38 cellular contexts compared by ENCODE assay signal in genomic region chr18:31697351-31698298, GRCh38.
"Had no signal": no experiment of that assay in that cellular context is flagged by ENCODE, and none has a peak within 500 bp of the region (broad histone marks: within the 10 kb centered on the region; RNA-seq: fewer than 3 reads in every experiment).

No MANE protein-coding gene starts in this region.

- H3K4me3 ChIP-seq: ascending aorta, cardiac muscle cell had no signal

- H3K9me3 Mint-ChIP-seq: activated CD4-positive, alpha-beta memory T cell treated with anti-CD3 and anti-CD28 coated beads, Interleukin-2, amount 10 ng/mL, durations not matched to agents 7 days and 5 days; activated CD4-positive, alpha-beta T cell treated with anti-CD3 and anti-CD28 coated beads, Interleukin-2, amount 10 ng/mL, durations not matched to agents 7 days and 5 days; activated naive CD4-positive, alpha-beta T cell treated with anti-CD3 and anti-CD28 coated beads, Interleukin-2, amount 10 ng/mL, durations not matched to agents 7 days and 5 days; activated naive CD4-positive, alpha-beta T cell treated with anti-CD3 and anti-CD28 coated beads, Interleukin-2, amount 50 U/mL, for 24 hours; activated naive CD8-positive, alpha-beta T cell treated with anti-CD3 and anti-CD28 coated beads, Interleukin-2, amount 10 ng/mL, durations not matched to agents 7 days and 5 days; activated T-cell treated with anti-CD3 and anti-CD28 coated beads, Interleukin-2, amount 50 U/mL, for 24 hours; activated T-helper 2 cell treated with anti-CD3 and anti-CD28 coated beads, Interferon-gamma antibody, Interleukin-2, Interleukin-4, amounts not matched to agents 10 μg/mL and 5 μg/mL and 100 μg/mL, durations not matched to agents 14 hours and 24 hours and 36 hours; T-helper 2 cell treated with Interferon-gamma antibody and Interleukin-4, amounts not matched to agents 5 μg/mL and 100 μg/mL, for 36 hours had no signal

- H3K27me3 ChIP-seq: ascending aorta, cardiac muscle cell had no signal

- H3K27ac ChIP-seq: ascending aorta, cardiac muscle cell, VCaP had no signal

- H3K4me1 Mint-ChIP-seq: activated naive CD8-positive, alpha-beta T cell treated with anti-CD3 and anti-CD28 coated beads, Interleukin-2, amount 50 U/mL, for 24 hours; brain; central memory CD8-positive, alpha-beta T cell had no signal

- DNase-seq: activated CD4-positive, alpha-beta memory T cell treated with anti-CD3 and anti-CD28 coated beads, Interleukin-2, amount 10 ng/mL, durations not matched to agents 7 days and 5 days; activated CD4-positive, alpha-beta T cell treated with anti-CD3 and anti-CD28 coated beads for 1 hour; activated CD4-positive, alpha-beta T cell treated with anti-CD3 and anti-CD28 coated beads for 36 hours; activated CD4-positive, alpha-beta T cell treated with anti-CD3 and anti-CD28 coated beads for 48 hours; activated CD4-positive, alpha-beta T cell treated with anti-CD3 and anti-CD28 coated beads, Interleukin-2, amount 10 ng/mL, durations not matched to agents 7 days and 5 days; activated CD4-positive, alpha-beta T cell treated with anti-CD3 and anti-CD28 coated beads, Interleukin-2, amount 50 U/mL, for 48 hours; activated CD4-positive, CD25-positive, alpha-beta regulatory T cell; activated CD8-positive, alpha-beta memory T cell treated with anti-CD3 and anti-CD28 coated beads for 24 hours; activated CD8-positive, alpha-beta memory T cell treated with anti-CD3 and anti-CD28 coated beads, Interleukin-2, amount 10 ng/mL, durations not matched to agents 7 days and 5 days; activated CD8-positive, alpha-beta memory T cell treated with anti-CD3 and anti-CD28 coated beads, Interleukin-2, amount 50 U/mL, for 48 hours; activated CD8-positive, alpha-beta T cell treated with anti-CD3 and anti-CD28 coated beads, Interleukin-2, amount 10 ng/mL, durations not matched to agents 7 days and 5 days; activated effector memory CD4-positive, alpha-beta T cell treated with Interleukin-2 at 50 U/mL for 16 hours; activated gamma-delta T cell; activated naive CD4-positive, alpha-beta T cell treated with anti-CD3 and anti-CD28 coated beads, Interleukin-2, amount 10 ng/mL, durations not matched to agents 7 days and 5 days; activated naive CD4-positive, alpha-beta T cell treated with Interleukin-2 at 50 U/mL for 16 hours; activated naive CD8-positive, alpha-beta T cell treated with anti-CD3 and anti-CD28 coated beads, Interleukin-2, amount 10 ng/mL, durations not matched to agents 7 days and 5 days; activated naive CD8-positive, alpha-beta T cell treated with anti-CD3 and anti-CD28 coated beads, Interleukin-2, amount 50 U/mL, for 24 hours; activated T-cell treated with anti-CD3 and anti-CD28 coated beads, Interleukin-2, amount 50 U/mL, for 24 hours; activated T-cell treated with anti-CD3 and anti-CD28 coated beads, Interleukin-2, amount 50 U/mL, for 48 hours; amygdala; anterior cingulate cortex; caudate nucleus; cerebellar nuclear complex; T-cell; T-helper 2 cell; T-helper 9 cell had no signal

- FAIRE-seq: bronchial epithelial cell, TTC549 had no signal

- H3K36me3 ChIP-seq: ascending aorta, cardiac muscle cell had no signal

- H3K4me3 Mint-ChIP-seq: activated CD4-positive, alpha-beta memory T cell treated with anti-CD3 and anti-CD28 coated beads, Interleukin-2, amount 10 ng/mL, durations not matched to agents 7 days and 5 days; activated CD4-positive, alpha-beta T cell treated with anti-CD3 and anti-CD28 coated beads for 36 hours; activated CD4-positive, alpha-beta T cell treated with anti-CD3 and anti-CD28 coated beads, Interleukin-2, amount 10 ng/mL, durations not matched to agents 7 days and 5 days; activated CD8-positive, alpha-beta memory T cell treated with anti-CD3 and anti-CD28 coated beads, Interleukin-2, amount 10 ng/mL, durations not matched to agents 7 days and 5 days; activated CD8-positive, alpha-beta T cell treated with anti-CD3 and anti-CD28 coated beads, Interleukin-2, amount 10 ng/mL, durations not matched to agents 7 days and 5 days; activated naive CD4-positive, alpha-beta T cell treated with anti-CD3 and anti-CD28 coated beads, Interleukin-2, amount 10 ng/mL, durations not matched to agents 7 days and 5 days; activated naive CD4-positive, alpha-beta T cell treated with anti-CD3 and anti-CD28 coated beads, Interleukin-2, amount 50 U/mL, for 24 hours; activated naive CD8-positive, alpha-beta T cell; activated naive CD8-positive, alpha-beta T cell treated with anti-CD3 and anti-CD28 coated beads, Interleukin-2, amount 10 ng/mL, durations not matched to agents 7 days and 5 days; activated naive CD8-positive, alpha-beta T cell treated with anti-CD3 and anti-CD28 coated beads, Interleukin-2, amount 50 U/mL, for 24 hours; activated T-cell treated with anti-CD3 and anti-CD28 coated beads, Interleukin-2, amount 50 U/mL, for 24 hours; brain; central memory CD8-positive, alpha-beta T cell; T-cell; T-helper 2 cell treated with Interferon-gamma antibody and Interleukin-4, amounts not matched to agents 5 μg/mL and 100 μg/mL, for 36 hours had no signal

- H3K27ac Mint-ChIP-seq: activated CD4-positive, alpha-beta memory T cell treated with anti-CD3 and anti-CD28 coated beads, Interleukin-2, amount 10 ng/mL, durations not matched to agents 7 days and 5 days; activated CD4-positive, alpha-beta T cell treated with anti-CD3 and anti-CD28 coated beads for 36 hours; activated CD4-positive, alpha-beta T cell treated with anti-CD3 and anti-CD28 coated beads, Interleukin-2, amount 10 ng/mL, durations not matched to agents 7 days and 5 days; activated CD8-positive, alpha-beta memory T cell treated with anti-CD3 and anti-CD28 coated beads, Interleukin-2, amount 10 ng/mL, durations not matched to agents 7 days and 5 days; activated CD8-positive, alpha-beta T cell treated with anti-CD3 and anti-CD28 coated beads, Interleukin-2, amount 10 ng/mL, durations not matched to agents 7 days and 5 days; activated naive CD4-positive, alpha-beta T cell treated with anti-CD3 and anti-CD28 coated beads, Interleukin-2, amount 10 ng/mL, durations not matched to agents 7 days and 5 days; activated naive CD4-positive, alpha-beta T cell treated with anti-CD3 and anti-CD28 coated beads, Interleukin-2, amount 50 U/mL, for 24 hours; activated naive CD8-positive, alpha-beta T cell; activated naive CD8-positive, alpha-beta T cell treated with anti-CD3 and anti-CD28 coated beads, Interleukin-2, amount 10 ng/mL, durations not matched to agents 7 days and 5 days; activated naive CD8-positive, alpha-beta T cell treated with anti-CD3 and anti-CD28 coated beads, Interleukin-2, amount 50 U/mL, for 24 hours; activated T-cell treated with anti-CD3 and anti-CD28 coated beads, Interleukin-2, amount 50 U/mL, for 24 hours; activated T-helper 2 cell treated with anti-CD3 and anti-CD28 coated beads, Interferon-gamma antibody, Interleukin-2, Interleukin-4, amounts not matched to agents 10 μg/mL and 5 μg/mL and 100 μg/mL, durations not matched to agents 14 hours and 24 hours and 36 hours; brain; T-cell; T-helper 2 cell treated with Interferon-gamma antibody and Interleukin-4, amounts not matched to agents 5 μg/mL and 100 μg/mL, for 36 hours had no signal

- H3K9me3 ChIP-seq: ascending aorta had no signal

- H3K27me3 Mint-ChIP-seq: activated naive CD4-positive, alpha-beta T cell treated with anti-CD3 and anti-CD28 coated beads, Interleukin-2, amount 10 ng/mL, durations not matched to agents 7 days and 5 days; activated naive CD8-positive, alpha-beta T cell; T-cell had no signal

- H3K36me3 Mint-ChIP-seq: activated CD8-positive, alpha-beta memory T cell treated with anti-CD3 and anti-CD28 coated beads, Interleukin-2, amount 10 ng/mL, durations not matched to agents 7 days and 5 days; activated naive CD4-positive, alpha-beta T cell treated with anti-CD3 and anti-CD28 coated beads, Interleukin-2, amount 10 ng/mL, durations not matched to agents 7 days and 5 days; activated naive CD4-positive, alpha-beta T cell treated with anti-CD3 and anti-CD28 coated beads, Interleukin-2, amount 50 U/mL, for 24 hours; activated naive CD8-positive, alpha-beta T cell; activated naive CD8-positive, alpha-beta T cell treated with anti-CD3 and anti-CD28 coated beads, Interleukin-2, amount 10 ng/mL, durations not matched to agents 7 days and 5 days; brain; T-cell had no signal

- ATAC-seq: activated CD4-positive, alpha-beta T cell treated with anti-CD3 and anti-CD28 coated beads for 36 hours; activated CD4-positive, CD25-positive, alpha-beta regulatory T cell treated with anti-CD3 and anti-CD28 coated beads, Interleukin-2, amount 50 U/mL, for 24 hours; activated CD8-positive, alpha-beta memory T cell treated with anti-CD3 and anti-CD28 coated beads, Interleukin-2, amount 10 ng/mL, durations not matched to agents 7 days and 5 days; activated CD8-positive, alpha-beta T cell treated with anti-CD3 and anti-CD28 coated beads, Interleukin-2, amount 10 ng/mL, durations not matched to agents 7 days and 5 days; activated naive CD8-positive, alpha-beta T cell treated with anti-CD3 and anti-CD28 coated beads, Interleukin-2, amount 50 U/mL, for 24 hours; T-cell had no signal

- H3K4me1 ChIP-seq: ascending aorta had no signal
